In the genomic region with DNA sequence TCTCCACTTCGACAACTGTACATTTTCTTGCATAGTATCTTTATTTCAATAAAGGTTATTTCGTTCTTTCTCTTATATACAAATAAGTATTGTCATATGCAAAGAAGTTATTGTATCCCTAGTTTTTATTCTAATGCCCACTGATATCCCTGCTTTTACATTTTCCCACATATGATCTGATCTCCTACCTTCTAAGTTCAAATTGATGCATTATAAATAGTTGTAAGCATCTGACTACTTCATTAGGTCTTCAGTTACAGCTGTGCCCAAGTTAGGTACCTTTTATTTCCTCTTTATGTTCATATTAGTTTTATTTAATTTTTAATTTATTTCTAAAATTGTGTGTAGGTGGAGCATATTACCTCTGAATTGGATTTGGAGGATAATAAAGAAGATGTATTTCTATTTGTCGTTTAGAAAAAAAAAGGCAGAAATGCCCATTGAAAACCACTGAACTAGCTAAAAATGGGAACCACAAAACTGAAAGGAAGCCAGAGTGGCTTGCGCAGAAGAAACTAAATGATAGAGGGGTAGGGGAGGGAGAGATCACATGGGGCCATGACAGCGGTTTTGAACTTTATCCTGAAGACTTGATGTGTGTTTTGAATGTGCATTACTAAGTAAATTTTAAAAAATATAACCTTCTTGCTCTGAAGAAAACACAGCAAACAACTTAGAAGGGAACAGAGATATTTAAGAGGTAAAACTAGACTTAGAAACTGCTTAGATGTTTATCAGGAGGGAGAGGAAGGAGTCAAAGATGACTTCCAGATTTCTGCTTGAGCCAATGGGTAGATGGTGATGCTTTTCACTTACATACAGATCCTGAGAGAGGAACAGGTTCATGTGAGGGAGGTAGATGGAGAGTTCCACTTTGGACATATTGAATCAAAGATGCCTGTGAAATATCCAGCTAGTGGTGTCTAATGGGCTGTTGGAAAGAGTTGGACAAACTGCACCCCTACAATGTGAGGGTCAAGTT, we compare ENCODE assay signal across 9 cellular contexts. TPM values are rescaled to one million over a fixed set of nuclear protein-coding genes. Genes with fewer than 3 reads are reported as not detected.
DNase-seq lines count a peak whose midpoint lies in the region; ATAC-seq and TF ChIP-seq lines count a peak whose summit lies in the region.
"Had no signal": no experiment of that assay in that cellular context is flagged by ENCODE, and none has a peak within 500 bp of the region (broad histone marks: within the 10 kb centered on the region; RNA-seq: fewer than 3 reads in every experiment).

No MANE protein-coding gene starts in this region.

- TF ChIP-seq POLR2A in erythroblast (IDR thresholded peaks at IDR 0.05; ENCODE audit: low read length): no peak

- CTCF ChIA-PET in T-cell (lab: Charles Lee): interaction anchor here in 1 of 2 donors (0.7 to 2.8 kb wide), 5 partner anchors 15 to 158 kb away, joined by 3 to 11 read pairs (median 3); no protein-coding TSS in a partner anchor

- H3K27ac Mint-ChIP-seq in T-cell: peak overlapping the region; percentile 76 to 91

- ATAC-seq in GM21381 (IDR thresholded peaks at IDR 0.05; ENCODE audit: unreplicated experiment) (peak; percentile 43), T-cell (replicated peaks in 1 of 4) (peak in 1 of 4 experiments; percentile 39), GM19467 (IDR thresholded peaks at IDR 0.05; ENCODE audit: unreplicated experiment) (no peak)

- no peaks in the 10 kb centered on the region for H3K9me3 Mint-ChIP-seq in T-cell

- H3K27me3 Mint-ChIP-seq in T-cell: no peaks in the 10 kb centered on the region

- POLR2A ChIA-PET in T-cell (lab: Charles Lee): interaction anchor here in 1 of 2 donors (1.2 kb wide), 1 partner anchor 30 kb away, joined by 7 read pairs; no protein-coding TSS in a partner anchor

- DNase-seq in CD1c-positive myeloid dendritic cell (ENCODE audit: extremely low spot score) (peak; percentile 12), T-cell (peak in 6 of 34 experiments; percentile 5 to 34 (median 17)), erythroblast (lab: John Stamatoyannopoulos, UW) (peak; percentile 56 to 65), COR-L47 (lab: John Stamatoyannopoulos, UW) (no peak), cortex of kidney (lab: John Stamatoyannopoulos, UW) (no peak), NCI-H1092 (lab: John Stamatoyannopoulos, UW) (no peak)
- DNase-seq: ovary had no signal

- peaks cover 63% of the 10 kb centered on the region for H3K36me3 Mint-ChIP-seq in T-cell

- peak overlapping the region; percentile 13 to 60 (median 49) for H3K4me3 Mint-ChIP-seq in T-cell

- peaks cover 82 to 87% (median 83%) of the 10 kb centered on the region in 3 donors for H3K4me1 Mint-ChIP-seq in T-cell

RNA-seq across cellular contexts. Expression of a gene that starts 9.3 kb away (rescaled TPM):
- total RNA-seq in T-cell: 1 to 10 TPM; 1.2 to 7.6 (median 5.1) TPM

Comparison
In these comparisons a context has a peak if more than half of its experiments do, and no peak if none do; other contexts are left out.
1. DNase-seq: peak in CD1c-positive myeloid dendritic cell (single experiment) and erythroblast (2 of 2); none in COR-L47 (single experiment), cortex of kidney (single experiment) and NCI-H1092 (single experiment).